6 cellular contexts compared by ENCODE assay signal in genomic region chr19:17337675-17338439, GRCh38. TPM values are rescaled to one million over a fixed set of nuclear protein-coding genes. Genes with fewer than 3 reads are reported as not detected.
DNase-seq lines count a peak whose midpoint lies in the region; ATAC-seq and TF ChIP-seq lines count a peak whose summit lies in the region.

No MANE protein-coding gene starts in this region.

- peak overlapping the region; percentile 89 for H3K4me3 ChIP-seq in coronary artery
- peak overlapping the region; percentile 75 for H3K4me3 ChIP-seq in psoas muscle

- CTCF ChIA-PET in Calu3 (lab: Charles Lee): no interaction called here

- DNase-seq in Calu3: peak; percentile 21
- DNase-seq in MV-4-11 (lab: John Stamatoyannopoulos, UW): peak; percentile 16
- no peak for DNase-seq in coronary artery (ENCODE audit: low spot score)
- DNase-seq in psoas muscle: no peak
- DNase-seq in C1 segment of cervical spinal cord (lab: John Stamatoyannopoulos, UW): no peak

- TF ChIP-seq CTCF in Calu3 (IDR thresholded peaks at IDR 0.05; ENCODE audit: unreplicated experiment) (no peak), coronary artery (IDR thresholded peaks at IDR 0.05) (no peak), psoas muscle (IDR thresholded peaks at IDR 0.05) (no peak)

- H3K4me3 Mint-ChIP-seq in Calu3 (ENCODE audit: low read depth, unreplicated experiment): peak overlapping the region; percentile 79

- H3K27ac ChIP-seq in coronary artery: peak overlapping the region; percentile 80 to 94
- peak overlapping the region; percentile 83 for H3K27ac ChIP-seq in psoas muscle

- 10 to 14% (median 11%) methylated on average over 46 to 52 of the region's 52 CpGs for WGBS in psoas muscle, 3 donors

- H3K4me1 ChIP-seq in psoas muscle: peaks cover 24% of the 10 kb centered on the region

- peaks cover 48% of the 10 kb centered on the region for H3K36me3 Mint-ChIP-seq in Calu3 (ENCODE audit: insufficient read depth, unreplicated experiment)

- H3K9me3 ChIP-seq in psoas muscle: no peaks in the 10 kb centered on the region

- intact Hi-C loops in Calu3 (cut with micrococcal nuclease; ENCODE audit: unreplicated experiment) (no loop called here), psoas muscle (cut with DNase I) (no loop called here)

- BruUV-seq in Calu3 (replicated peaks; lab: Mats Ljungman, UMichigan): TSS peak; percentile 37

- H3K36me3 ChIP-seq in psoas muscle (ENCODE audit: insufficient read depth in 1 of 2, low read depth in 1 of 2): peaks cover 0 to 27% of the 10 kb centered on the region in 2 donors

- H3K27me3 Mint-ChIP-seq in Calu3 (ENCODE audit: unreplicated experiment): no peaks in the 10 kb centered on the region

- no peaks in the 10 kb centered on the region for H3K27me3 ChIP-seq in psoas muscle (ENCODE audit: insufficient read depth in 3 of 3, low read length in 2 of 3)

- no peaks in the 10 kb centered on the region for H3K4me1 Mint-ChIP-seq in Calu3 (ENCODE audit: low read depth, unreplicated experiment)

- peak overlapping the region; percentile 82 for H3K27ac Mint-ChIP-seq in Calu3 (ENCODE audit: unreplicated experiment)

- ATAC-seq in psoas muscle (no peak), HG02759 (IDR thresholded peaks at IDR 0.05; ENCODE audit: unreplicated experiment) (no peak)

- H3K9me3 Mint-ChIP-seq in Calu3 (ENCODE audit: low read depth, unreplicated experiment): no peaks in the 10 kb centered on the region

RNA-seq across cellular contexts. Expression of gene GTPBP3, which starts 0.5 kb away (rescaled TPM):
- total RNA-seq in Calu3 (2022) (30.6 and 40.9 TPM in 2 replicates), psoas muscle (10 to 100 TPM in 3 of 4 donors, 1 to 10 TPM in 1; 9.6 to 11.0 (median 10.5) TPM)
- 10 to 100 TPM in 1 of 3 donors, 1 to 10 TPM in 2; 6.2 to 16.5 (median 8.8) TPM for polyA plus RNA-seq in psoas muscle

RNA-seq across cellular contexts. Expression of gene ANO8, which starts 3.2 kb away (rescaled TPM):
- total RNA-seq in Calu3 (2022): 9.6 and 10.5 TPM in 2 replicates
- 10 to 100 TPM; 11.8 to 14.3 (median 12.9) TPM for total RNA-seq in psoas muscle
- 10 to 100 TPM in 1 of 3 donors, 1 to 10 TPM in 2; 1.5 to 13.0 (median 4.3) TPM for polyA plus RNA-seq in psoas muscle

RNA-seq across cellular contexts. Expression of gene DDA1, which starts 28.5 kb away (rescaled TPM):
- total RNA-seq in Calu3 (2022): 50.8 and 54.9 TPM in 2 replicates
- total RNA-seq in psoas muscle: 10 to 100 TPM; 21.5 to 35.4 (median 27.9) TPM
- 10 to 100 TPM; 47.2 to 90.4 (median 75.0) TPM for polyA plus RNA-seq in psoas muscle

RNA-seq across cellular contexts. Expression of gene MRPL34, which starts 32.2 kb away (rescaled TPM):
- 37.9 and 38.4 TPM in 2 replicates for total RNA-seq in Calu3 (2022)
- 100 to 1,000 TPM; 105 to 217 (median 139) TPM for total RNA-seq in psoas muscle
- polyA plus RNA-seq in psoas muscle: 100 to 1,000 TPM; 330 to 558 (median 365) TPM

RNA-seq across cellular contexts. Expression of gene ABHD8, which starts 34.6 kb away (rescaled TPM):
- 6.0 and 6.2 TPM in 2 replicates for total RNA-seq in Calu3 (2022)
- total RNA-seq in psoas muscle: 10 to 100 TPM in 1 of 4 donors, 1 to 10 TPM in 3; 6.1 to 17.9 (median 7.6) TPM
- polyA plus RNA-seq in psoas muscle: 10 to 100 TPM; 12.3 to 26.8 (median 15.0) TPM

Comparison
In these comparisons a context has a peak if more than half of its experiments do, and no peak if none do; other contexts are left out.
1. DNase-seq: peak in Calu3 (single experiment) and MV-4-11 (single experiment); none in coronary artery (single experiment), psoas muscle (0 of 2) and C1 segment of cervical spinal cord (0 of 14).